In the genomic region with DNA sequence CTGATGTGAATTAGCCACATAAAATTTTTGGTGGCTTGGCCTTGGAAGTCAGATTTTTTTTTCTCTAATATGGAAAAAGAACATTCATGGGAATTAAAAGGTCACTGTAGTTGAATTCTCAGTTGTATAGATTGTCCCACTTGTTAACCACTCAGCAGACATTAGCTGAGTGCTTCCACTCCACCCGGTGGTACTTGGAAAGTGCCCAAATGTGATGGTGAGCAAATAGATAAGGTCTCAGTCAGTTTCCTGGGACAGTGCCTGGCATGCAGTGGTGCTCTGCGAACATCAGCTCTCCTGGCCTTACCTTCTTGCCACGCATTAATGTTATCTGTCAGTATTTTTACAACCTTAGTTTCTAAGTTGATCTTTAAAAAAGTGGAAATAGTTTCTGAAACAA, we compare ENCODE assay signal across 8 cellular contexts. TPM values are rescaled to one million over a fixed set of nuclear protein-coding genes. Genes with fewer than 3 reads are reported as not detected.
A peak's percentile ranks its signal among the peaks of the same experiment; 100 is the strongest.
DNase-seq lines count a peak whose midpoint lies in the region; ATAC-seq and TF ChIP-seq lines count a peak whose summit lies in the region.

No MANE protein-coding gene starts in this region.

- H3K4me3 ChIP-seq in adrenal gland = peak overlapping the region in 2 of 4 donors; percentile 46 to 86

- no peaks in the 10 kb centered on the region for H3K27me3 Mint-ChIP-seq in stimulated activated naive CD8-positive, alpha-beta T cell treated with anti-CD3 and anti-CD28 coated beads, Interleukin-15, Interleukin-2, amounts not matched to agents 100 ng/mL and 50 ng/mL, for 24 hours
- no peaks in the 10 kb centered on the region for H3K27me3 Mint-ChIP-seq in natural killer cell (ENCODE audit: low read depth in 2 of 2)

- H3K4me3 Mint-ChIP-seq in stimulated activated naive CD8-positive, alpha-beta T cell treated with anti-CD3 and anti-CD28 coated beads, Interleukin-15, Interleukin-2, amounts not matched to agents 100 ng/mL and 50 ng/mL, for 24 hours = no peak overlapping the region
- no peak overlapping the region for H3K4me3 Mint-ChIP-seq in natural killer cell

- no peaks in the 10 kb centered on the region for H3K36me3 ChIP-seq in adrenal gland (replicated peaks in 1 of 2)

- intact Hi-C loops in adrenal gland (cut with DNase I) = no loop called here
- intact Hi-C loops in natural killer cell (cut with micrococcal nuclease) = no loop called here

- TF ChIP-seq CTCF in adrenal gland (IDR thresholded peaks at IDR 0.05) (no peak), natural killer cell (IDR thresholded peaks at IDR 0.05) (no peak)

- no peak for TF ChIP-seq POLR2A in adrenal gland (IDR thresholded peaks at IDR 0.05)

- peak overlapping the region; percentile 64 for H3K27ac Mint-ChIP-seq in stimulated activated naive CD8-positive, alpha-beta T cell treated with anti-CD3 and anti-CD28 coated beads, Interleukin-15, Interleukin-2, amounts not matched to agents 100 ng/mL and 50 ng/mL, for 24 hours
- H3K27ac Mint-ChIP-seq in natural killer cell = no peak overlapping the region

- peaks cover 43 to 71% of the 10 kb centered on the region in 2 donors for H3K4me1 ChIP-seq in adrenal gland (replicated peaks in 1 of 2)

- no peaks in the 10 kb centered on the region for H3K9me3 ChIP-seq in adrenal gland (replicated peaks in 1 of 3)

- peaks cover 67% of the 10 kb centered on the region for H3K4me1 Mint-ChIP-seq in stimulated activated naive CD8-positive, alpha-beta T cell treated with anti-CD3 and anti-CD28 coated beads, Interleukin-15, Interleukin-2, amounts not matched to agents 100 ng/mL and 50 ng/mL, for 24 hours (ENCODE audit: low read depth)
- peaks cover 50 to 51% of the 10 kb centered on the region in 2 donors for H3K4me1 Mint-ChIP-seq in natural killer cell

- 16 to 31% (median 25%) methylated on average over 3 of the region's 3 CpGs for WGBS in adrenal gland, 4 donors

- H3K27ac ChIP-seq in adrenal gland = peak overlapping the region in 3 of 5 donors; percentile 90 to 95 (median 91)

- H3K9me3 Mint-ChIP-seq in stimulated activated naive CD8-positive, alpha-beta T cell treated with anti-CD3 and anti-CD28 coated beads, Interleukin-15, Interleukin-2, amounts not matched to agents 100 ng/mL and 50 ng/mL, for 24 hours = no peaks in the 10 kb centered on the region
- H3K9me3 Mint-ChIP-seq in natural killer cell = no peaks in the 10 kb centered on the region

- no peaks in the 10 kb centered on the region for H3K27me3 ChIP-seq in adrenal gland

- H3K36me3 Mint-ChIP-seq in stimulated activated naive CD8-positive, alpha-beta T cell treated with anti-CD3 and anti-CD28 coated beads, Interleukin-15, Interleukin-2, amounts not matched to agents 100 ng/mL and 50 ng/mL, for 24 hours (ENCODE audit: low read depth) = peaks cover 38% of the 10 kb centered on the region
- no peaks in the 10 kb centered on the region for H3K36me3 Mint-ChIP-seq in natural killer cell

- no peak for ATAC-seq in stimulated activated naive CD8-positive, alpha-beta T cell treated with anti-CD3 and anti-CD28 coated beads, Interleukin-15, Interleukin-2, amounts not matched to agents 100 U/mL and 50 U/mL, for 24 hours
- ATAC-seq in natural killer cell = no peak

- no peak for DNase-seq in stimulated activated naive CD8-positive, alpha-beta T cell treated with anti-CD3 and anti-CD28 coated beads, Interleukin-15, Interleukin-2, amounts not matched to agents 100 U/mL and 50 U/mL, for 24 hours
- peak in 6 of 7 donors; percentile 38 to 76 (median 53) for DNase-seq in adrenal gland
- DNase-seq in iris pigment epithelial cell (ENCODE audit: low read depth) = peak; percentile 29
- DNase-seq in islet precursor cell = no peak
- no peak for DNase-seq in activated CD8-positive, alpha-beta memory T cell treated with anti-CD3 and anti-CD28 coated beads, Interleukin-2, amount 50 U/mL, for 48 hours
- DNase-seq in natural killer cell = no peak
- DNase-seq in activated CD8-positive, alpha-beta memory T cell treated with anti-CD3 and anti-CD28 coated beads for 24 hours = no peak

RNA-seq across cellular contexts. Expression of gene ATP5F1C, which starts 1.4 kb away (rescaled TPM):
- total RNA-seq in adrenal gland = 100 to 1,000 TPM; 453 to 870 (median 536) TPM
- polyA plus RNA-seq in adrenal gland = 1,000 to 10,000 TPM in 1 of 3 donors, 100 to 1,000 TPM in 2; 549 to 1,397 (median 778) TPM
- 100 to 1,000 TPM; 127 to 145 (median 135) TPM for total RNA-seq in natural killer cell

RNA-seq across cellular contexts. Expression of gene KIN, which starts 1.6 kb away (rescaled TPM):
- total RNA-seq in adrenal gland (10 to 100 TPM in 3 of 8 donors, 1 to 10 TPM in 4, under 1 TPM in 1; 0.42 to 13.3 (median 9.5) TPM), natural killer cell (10 to 100 TPM; 12.3 to 16.6 (median 14.2) TPM)
- polyA plus RNA-seq in adrenal gland = 10 to 100 TPM; 16.7 to 19.9 (median 19.0) TPM

RNA-seq across cellular contexts. Expression of gene TAF3, which starts 28.9 kb away (rescaled TPM):
- 10 to 100 TPM in 2 of 8 donors, 1 to 10 TPM in 6; 4.5 to 12.0 (median 9.2) TPM for total RNA-seq in adrenal gland
- polyA plus RNA-seq in adrenal gland = 10 to 100 TPM in 1 of 3 donors, 1 to 10 TPM in 2; 3.5 to 16.6 (median 5.6) TPM
- 10 to 100 TPM; 14.5 to 17.0 (median 15.6) TPM for total RNA-seq in natural killer cell

Comparison
In these comparisons a context has a peak if more than half of its experiments do, and no peak if none do; other contexts are left out.
1. DNase-seq: peak in adrenal gland (6 of 7) and iris pigment epithelial cell (single experiment); none in stimulated activated naive CD8-positive, alpha-beta T cell treated with anti-CD3 and anti-CD28 coated beads, Interleukin-15, Interleukin-2, amounts not matched to agents 100 U/mL and 50 U/mL, for 24 hours (single experiment), islet precursor cell (single experiment), activated CD8-positive, alpha-beta memory T cell treated with anti-CD3 and anti-CD28 coated beads, Interleukin-2, amount 50 U/mL, for 48 hours (single experiment), natural killer cell (single experiment) and activated CD8-positive, alpha-beta memory T cell treated with anti-CD3 and anti-CD28 coated beads for 24 hours (single experiment).